Comparison of ENCODE assay signal across 1 cellular context in the genomic region with DNA sequence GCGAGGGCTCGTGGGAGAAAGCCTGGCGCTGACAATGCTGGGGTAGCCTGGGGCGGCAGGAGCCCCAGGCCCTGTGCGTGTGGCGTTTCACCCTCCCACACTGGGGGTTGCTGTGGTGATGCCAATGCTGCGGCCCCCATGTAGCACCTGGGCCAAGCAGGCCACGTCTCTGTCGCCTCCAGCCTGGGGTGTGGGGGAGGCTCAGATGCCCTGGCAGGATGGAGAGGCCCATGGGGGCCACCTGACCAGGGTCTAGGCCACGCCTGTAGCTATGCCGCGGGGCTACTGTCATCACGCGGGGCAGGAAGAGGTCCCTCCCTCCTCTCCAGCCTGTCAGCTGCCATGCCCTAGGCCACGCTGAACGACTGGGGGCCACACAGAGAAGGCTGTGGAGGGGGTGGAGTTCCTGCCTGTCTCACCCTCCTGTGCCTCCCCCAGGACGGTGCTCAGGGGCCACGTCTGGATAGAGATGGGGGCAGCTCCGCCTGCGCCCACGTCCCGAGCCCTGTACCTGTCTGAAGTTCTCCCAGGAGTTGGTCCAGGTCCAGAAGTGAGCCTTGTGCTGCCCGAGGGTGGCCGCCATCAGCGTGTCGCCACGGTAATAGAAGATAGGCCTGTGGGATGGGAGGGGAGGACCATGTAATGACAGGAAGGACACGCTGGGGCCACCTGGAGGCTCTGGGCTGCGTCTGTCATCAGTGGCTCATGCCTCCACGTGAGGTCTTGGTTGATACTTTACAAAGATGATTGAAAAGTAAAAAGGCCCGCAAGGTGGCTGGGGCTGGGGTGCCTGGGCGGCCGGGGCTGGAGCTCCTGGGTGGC.
TF ChIP-seq lines count a peak whose summit lies in the region.

No MANE protein-coding gene starts in this region.

TF ChIP-seq in HCT116, 20 proteins besides CTCF, POLR2A, EP300 and RAD21:
- TF ChIP-seq ZNF274 (IDR thresholded peaks at IDR 0.05; ENCODE audit: low read depth, low read length) (no peak), EZH2 (IDR thresholded peaks at IDR 0.05) (no peak), CEBPB (IDR thresholded peaks at IDR 0.05; ENCODE audit: low read depth) (no peak), YY1 (IDR thresholded peaks at IDR 0.05; ENCODE audit: extremely low read depth, insufficient replicate concordance, low read depth, low read length) (no peak), TCF7L2 (IDR thresholded peaks at IDR 0.05; ENCODE audit: borderline replicate concordance, extremely low read depth, insufficient read depth, insufficient read length) (no peak), ELF1 (IDR thresholded peaks at IDR 0.05; ENCODE audit: borderline replicate concordance, low read depth) (no peak), SRF (IDR thresholded peaks at IDR 0.05; ENCODE audit: low read depth) (no peak), ZFX (IDR thresholded peaks at IDR 0.05) (no peak), ZBTB33 (IDR thresholded peaks at IDR 0.05; ENCODE audit: extremely low read depth, insufficient replicate concordance, low read length) (no peak), SP1 (IDR thresholded peaks at IDR 0.05; ENCODE audit: low read depth) (no peak), FOSL1 (IDR thresholded peaks at IDR 0.05; ENCODE audit: low read depth) (no peak), MAX (IDR thresholded peaks at IDR 0.05) (no peak)
TF ChIP-seq in HCT116: peak in this region for 0.
